In the genomic region with DNA sequence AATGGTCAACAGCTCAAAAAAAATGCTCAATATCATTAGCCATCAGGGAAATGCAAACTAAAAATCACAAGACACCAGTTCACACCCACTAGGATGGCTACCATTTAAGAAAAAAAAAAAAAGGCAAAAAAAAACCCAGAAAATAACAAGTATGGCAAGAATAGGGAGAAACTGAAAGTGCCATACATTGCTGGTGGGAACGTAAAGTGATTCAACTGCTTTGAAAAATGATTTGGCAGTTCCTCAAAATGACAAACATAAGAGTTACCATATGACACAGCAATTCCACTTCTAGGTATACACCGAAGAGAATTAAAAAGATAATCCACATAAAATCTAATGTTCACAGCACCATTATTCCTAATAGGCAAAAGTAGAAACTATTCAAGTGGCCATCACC, we compare ENCODE assay signal across 1 cellular context.
TF ChIP-seq lines count a peak whose summit lies in the region.

No MANE protein-coding gene starts in this region.

TF ChIP-seq in GM12878, 131 proteins besides CTCF, POLR2A, EP300 and RAD21 (continued from another document and continues in another):
- TF ChIP-seq, protein P1, sequence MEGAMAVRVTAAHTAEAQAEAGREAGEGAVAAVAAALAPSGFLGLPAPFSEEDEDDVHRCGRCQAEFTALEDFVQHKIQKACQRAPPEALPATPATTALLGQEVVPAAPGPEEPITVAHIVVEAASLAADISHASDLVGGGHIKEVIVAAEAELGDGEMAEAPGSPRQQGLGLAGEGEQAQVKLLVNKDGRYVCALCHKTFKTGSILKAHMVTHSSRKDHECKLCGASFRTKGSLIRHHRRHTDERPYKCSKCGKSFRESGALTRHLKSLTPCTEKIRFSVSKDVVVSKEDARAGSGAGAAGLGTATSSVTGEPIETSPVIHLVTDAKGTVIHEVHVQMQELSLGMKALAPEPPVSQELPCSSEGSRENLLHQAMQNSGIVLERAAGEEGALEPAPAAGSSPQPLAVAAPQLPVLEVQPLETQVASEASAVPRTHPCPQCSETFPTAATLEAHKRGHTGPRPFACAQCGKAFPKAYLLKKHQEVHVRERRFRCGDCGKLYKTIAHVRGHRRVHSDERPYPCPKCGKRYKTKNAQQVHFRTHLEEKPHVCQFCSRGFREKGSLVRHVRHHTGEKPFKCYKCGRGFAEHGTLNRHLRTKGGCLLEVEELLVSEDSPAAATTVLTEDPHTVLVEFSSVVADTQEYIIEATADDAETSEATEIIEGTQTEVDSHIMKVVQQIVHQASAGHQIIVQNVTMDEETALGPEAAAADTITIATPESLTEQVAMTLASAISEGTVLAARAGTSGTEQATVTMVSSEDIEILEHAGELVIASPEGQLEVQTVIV (IDR thresholded peaks at IDR 0.05; ENCODE audit: borderline replicate concordance, partially characterized antibody): no peak
- TF ChIP-seq, protein P2, sequence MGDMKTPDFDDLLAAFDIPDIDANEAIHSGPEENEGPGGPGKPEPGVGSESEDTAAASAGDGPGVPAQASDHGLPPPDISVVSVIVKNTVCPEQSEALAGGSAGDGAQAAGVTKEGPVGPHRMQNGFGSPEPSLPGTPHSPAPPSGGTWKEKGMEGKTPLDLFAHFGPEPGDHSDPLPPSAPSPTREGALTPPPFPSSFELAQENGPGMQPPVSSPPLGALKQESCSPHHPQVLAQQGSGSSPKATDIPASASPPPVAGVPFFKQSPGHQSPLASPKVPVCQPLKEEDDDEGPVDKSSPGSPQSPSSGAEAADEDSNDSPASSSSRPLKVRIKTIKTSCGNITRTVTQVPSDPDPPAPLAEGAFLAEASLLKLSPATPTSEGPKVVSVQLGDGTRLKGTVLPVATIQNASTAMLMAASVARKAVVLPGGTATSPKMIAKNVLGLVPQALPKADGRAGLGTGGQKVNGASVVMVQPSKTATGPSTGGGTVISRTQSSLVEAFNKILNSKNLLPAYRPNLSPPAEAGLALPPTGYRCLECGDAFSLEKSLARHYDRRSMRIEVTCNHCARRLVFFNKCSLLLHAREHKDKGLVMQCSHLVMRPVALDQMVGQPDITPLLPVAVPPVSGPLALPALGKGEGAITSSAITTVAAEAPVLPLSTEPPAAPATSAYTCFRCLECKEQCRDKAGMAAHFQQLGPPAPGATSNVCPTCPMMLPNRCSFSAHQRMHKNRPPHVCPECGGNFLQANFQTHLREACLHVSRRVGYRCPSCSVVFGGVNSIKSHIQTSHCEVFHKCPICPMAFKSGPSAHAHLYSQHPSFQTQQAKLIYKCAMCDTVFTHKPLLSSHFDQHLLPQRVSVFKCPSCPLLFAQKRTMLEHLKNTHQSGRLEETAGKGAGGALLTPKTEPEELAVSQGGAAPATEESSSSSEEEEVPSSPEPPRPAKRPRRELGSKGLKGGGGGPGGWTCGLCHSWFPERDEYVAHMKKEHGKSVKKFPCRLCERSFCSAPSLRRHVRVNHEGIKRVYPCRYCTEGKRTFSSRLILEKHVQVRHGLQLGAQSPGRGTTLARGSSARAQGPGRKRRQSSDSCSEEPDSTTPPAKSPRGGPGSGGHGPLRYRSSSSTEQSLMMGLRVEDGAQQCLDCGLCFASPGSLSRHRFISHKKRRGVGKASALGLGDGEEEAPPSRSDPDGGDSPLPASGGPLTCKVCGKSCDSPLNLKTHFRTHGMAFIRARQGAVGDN (IDR thresholded peaks at IDR 0.05): no peak
- TF ChIP-seq TARDBP (IDR thresholded peaks at IDR 0.05; ENCODE audit: borderline replicate concordance) (no peak), DPF2 (IDR thresholded peaks at IDR 0.05) (no peak), KAT2A (conservative IDR thresholded peaks at IDR 0.05; ENCODE audit: control insufficient read depth, low read depth, low read length) (no peak), USF2 (IDR thresholded peaks at IDR 0.05; ENCODE audit: borderline replicate concordance, low read depth, low read length) (no peak), SP1 (IDR thresholded peaks at IDR 0.05; ENCODE audit: low read depth, low read length) (no peak), CEBPB (IDR thresholded peaks at IDR 0.05; ENCODE audit: borderline replicate concordance in 1 of 2, low read depth in 2 of 2, low read length in 2 of 2) (no peak), RBBP5 (conservative IDR thresholded peaks at IDR 0.05) (no peak), SREBF2 (IDR thresholded peaks at IDR 0.05; ENCODE audit: low read length) (no peak), ZNF384 (IDR thresholded peaks at IDR 0.05; ENCODE audit: borderline replicate concordance, low read depth, low read length) (peak; percentile 89), STAT3 (IDR thresholded peaks at IDR 0.05; ENCODE audit: low read depth, low read length) (no peak), NKRF (conservative IDR thresholded peaks at IDR 0.05) (no peak), RFX5 (IDR thresholded peaks at IDR 0.05; ENCODE audit: low read depth, low read length) (no peak), USF1 (IDR thresholded peaks at IDR 0.05; ENCODE audit: borderline replicate concordance, extremely low read length, insufficient read depth, low read depth, low read length) (no peak), FOS (IDR thresholded peaks at IDR 0.05; ENCODE audit: borderline replicate concordance, extremely low read depth, insufficient read length) (no peak), IKZF2 (IDR thresholded peaks at IDR 0.05) (peak; percentile 49 to 62; a peak in 2 of 4 replicates), POU2F2 (IDR thresholded peaks at IDR 0.05; ENCODE audit: borderline replicate concordance, low read depth, low read length) (no peak), NBN (IDR thresholded peaks at IDR 0.05) (peak; percentile 94), IKZF1 (conservative IDR thresholded peaks at IDR 0.05) (no peak), TBL1XR1 (IDR thresholded peaks at IDR 0.05; ENCODE audit: low read depth, low read length) (no peak), SIN3A (IDR thresholded peaks at IDR 0.05; ENCODE audit: low read depth, low read length) (no peak), ZNF24 (IDR thresholded peaks at IDR 0.05) (no peak), MEF2A (IDR thresholded peaks at IDR 0.05; ENCODE audit: insufficient read depth, low read depth, low read length) (no peak), CHD4 (IDR thresholded peaks at IDR 0.05) (no peak), HDGF (IDR thresholded peaks at IDR 0.05) (no peak), GABPA (IDR thresholded peaks at IDR 0.05; ENCODE audit: low read depth) (no peak), ETV6 (conservative IDR thresholded peaks at IDR 0.05 in 1 of 2, IDR thresholded peaks at IDR 0.05 in 1 of 2; ENCODE audit: borderline replicate concordance in 1 of 2, low read depth in 1 of 2) (no peak), ELK1 (IDR thresholded peaks at IDR 0.05; ENCODE audit: low read depth, low read length) (no peak), POLR2AphosphoS5 (IDR thresholded peaks at IDR 0.05; ENCODE audit: low read length) (no peak), NR2C1 (IDR thresholded peaks at IDR 0.05) (no peak), JUNB (IDR thresholded peaks at IDR 0.05) (peak; percentile 69)
- TF ChIP-seq, protein P3, sequence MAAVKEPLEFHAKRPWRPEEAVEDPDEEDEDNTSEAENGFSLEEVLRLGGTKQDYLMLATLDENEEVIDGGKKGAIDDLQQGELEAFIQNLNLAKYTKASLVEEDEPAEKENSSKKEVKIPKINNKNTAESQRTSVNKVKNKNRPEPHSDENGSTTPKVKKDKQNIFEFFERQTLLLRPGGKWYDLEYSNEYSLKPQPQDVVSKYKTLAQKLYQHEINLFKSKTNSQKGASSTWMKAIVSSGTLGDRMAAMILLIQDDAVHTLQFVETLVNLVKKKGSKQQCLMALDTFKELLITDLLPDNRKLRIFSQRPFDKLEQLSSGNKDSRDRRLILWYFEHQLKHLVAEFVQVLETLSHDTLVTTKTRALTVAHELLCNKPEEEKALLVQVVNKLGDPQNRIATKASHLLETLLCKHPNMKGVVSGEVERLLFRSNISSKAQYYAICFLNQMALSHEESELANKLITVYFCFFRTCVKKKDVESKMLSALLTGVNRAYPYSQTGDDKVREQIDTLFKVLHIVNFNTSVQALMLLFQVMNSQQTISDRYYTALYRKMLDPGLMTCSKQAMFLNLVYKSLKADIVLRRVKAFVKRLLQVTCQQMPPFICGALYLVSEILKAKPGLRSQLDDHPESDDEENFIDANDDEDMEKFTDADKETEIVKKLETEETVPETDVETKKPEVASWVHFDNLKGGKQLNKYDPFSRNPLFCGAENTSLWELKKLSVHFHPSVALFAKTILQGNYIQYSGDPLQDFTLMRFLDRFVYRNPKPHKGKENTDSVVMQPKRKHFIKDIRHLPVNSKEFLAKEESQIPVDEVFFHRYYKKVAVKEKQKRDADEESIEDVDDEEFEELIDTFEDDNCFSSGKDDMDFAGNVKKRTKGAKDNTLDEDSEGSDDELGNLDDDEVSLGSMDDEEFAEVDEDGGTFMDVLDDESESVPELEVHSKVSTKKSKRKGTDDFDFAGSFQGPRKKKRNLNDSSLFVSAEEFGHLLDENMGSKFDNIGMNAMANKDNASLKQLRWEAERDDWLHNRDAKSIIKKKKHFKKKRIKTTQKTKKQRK (IDR thresholded peaks at IDR 0.05; ENCODE audit: low read depth, low read length): no peak
- TF ChIP-seq, protein P4, sequence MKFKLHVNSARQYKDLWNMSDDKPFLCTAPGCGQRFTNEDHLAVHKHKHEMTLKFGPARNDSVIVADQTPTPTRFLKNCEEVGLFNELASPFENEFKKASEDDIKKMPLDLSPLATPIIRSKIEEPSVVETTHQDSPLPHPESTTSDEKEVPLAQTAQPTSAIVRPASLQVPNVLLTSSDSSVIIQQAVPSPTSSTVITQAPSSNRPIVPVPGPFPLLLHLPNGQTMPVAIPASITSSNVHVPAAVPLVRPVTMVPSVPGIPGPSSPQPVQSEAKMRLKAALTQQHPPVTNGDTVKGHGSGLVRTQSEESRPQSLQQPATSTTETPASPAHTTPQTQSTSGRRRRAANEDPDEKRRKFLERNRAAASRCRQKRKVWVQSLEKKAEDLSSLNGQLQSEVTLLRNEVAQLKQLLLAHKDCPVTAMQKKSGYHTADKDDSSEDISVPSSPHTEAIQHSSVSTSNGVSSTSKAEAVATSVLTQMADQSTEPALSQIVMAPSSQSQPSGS (IDR thresholded peaks at IDR 0.05; ENCODE audit: low read length): 0 out of 2 replicates have a peak, but pooled peaks have one; percentile 50
- TF ChIP-seq, protein P5, sequence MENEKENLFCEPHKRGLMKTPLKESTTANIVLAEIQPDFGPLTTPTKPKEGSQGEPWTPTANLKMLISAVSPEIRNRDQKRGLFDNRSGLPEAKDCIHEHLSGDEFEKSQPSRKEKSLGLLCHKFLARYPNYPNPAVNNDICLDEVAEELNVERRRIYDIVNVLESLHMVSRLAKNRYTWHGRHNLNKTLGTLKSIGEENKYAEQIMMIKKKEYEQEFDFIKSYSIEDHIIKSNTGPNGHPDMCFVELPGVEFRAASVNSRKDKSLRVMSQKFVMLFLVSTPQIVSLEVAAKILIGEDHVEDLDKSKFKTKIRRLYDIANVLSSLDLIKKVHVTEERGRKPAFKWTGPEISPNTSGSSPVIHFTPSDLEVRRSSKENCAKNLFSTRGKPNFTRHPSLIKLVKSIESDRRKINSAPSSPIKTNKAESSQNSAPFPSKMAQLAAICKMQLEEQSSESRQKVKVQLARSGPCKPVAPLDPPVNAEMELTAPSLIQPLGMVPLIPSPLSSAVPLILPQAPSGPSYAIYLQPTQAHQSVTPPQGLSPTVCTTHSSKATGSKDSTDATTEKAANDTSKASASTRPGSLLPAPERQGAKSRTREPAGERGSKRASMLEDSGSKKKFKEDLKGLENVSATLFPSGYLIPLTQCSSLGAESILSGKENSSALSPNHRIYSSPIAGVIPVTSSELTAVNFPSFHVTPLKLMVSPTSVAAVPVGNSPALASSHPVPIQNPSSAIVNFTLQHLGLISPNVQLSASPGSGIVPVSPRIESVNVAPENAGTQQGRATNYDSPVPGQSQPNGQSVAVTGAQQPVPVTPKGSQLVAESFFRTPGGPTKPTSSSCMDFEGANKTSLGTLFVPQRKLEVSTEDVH (IDR thresholded peaks at IDR 0.05; ENCODE audit: low read depth, partially characterized antibody): no peak
- TF ChIP-seq, protein P6, sequence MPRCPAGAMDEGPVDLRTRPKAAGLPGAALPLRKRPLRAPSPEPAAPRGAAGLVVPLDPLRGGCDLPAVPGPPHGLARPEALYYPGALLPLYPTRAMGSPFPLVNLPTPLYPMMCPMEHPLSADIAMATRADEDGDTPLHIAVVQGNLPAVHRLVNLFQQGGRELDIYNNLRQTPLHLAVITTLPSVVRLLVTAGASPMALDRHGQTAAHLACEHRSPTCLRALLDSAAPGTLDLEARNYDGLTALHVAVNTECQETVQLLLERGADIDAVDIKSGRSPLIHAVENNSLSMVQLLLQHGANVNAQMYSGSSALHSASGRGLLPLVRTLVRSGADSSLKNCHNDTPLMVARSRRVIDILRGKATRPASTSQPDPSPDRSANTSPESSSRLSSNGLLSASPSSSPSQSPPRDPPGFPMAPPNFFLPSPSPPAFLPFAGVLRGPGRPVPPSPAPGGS (IDR thresholded peaks at IDR 0.05; ENCODE audit: borderline replicate concordance, insufficient read depth, low read depth, low read length, poor library complexity, severe bottlenecking): no peak
